Comparison of ENCODE assay signal across 8 cellular contexts in genomic region chr3:117407317-117407716, GRCh38.
A peak's percentile ranks its signal among the peaks of the same experiment; 100 is the strongest.
DNase-seq lines count a peak whose midpoint lies in the region; ATAC-seq and TF ChIP-seq lines count a peak whose summit lies in the region.

No MANE protein-coding gene starts in this region.

- H3K9ac ChIP-seq in Loucy (ENCODE audit: low read depth, low read length, poor library complexity, severe bottlenecking), result no peak overlapping the region

- CTCF ChIA-PET in Calu3 (lab: Charles Lee), result no interaction called here
- CTCF ChIA-PET in CD4-positive, alpha-beta T cell (lab: Charles Lee), result no interaction called here

- no peaks in the 10 kb centered on the region for H3K36me3 Mint-ChIP-seq in Calu3 (ENCODE audit: insufficient read depth, unreplicated experiment)
- no peaks in the 10 kb centered on the region for H3K36me3 Mint-ChIP-seq in CD4-positive, alpha-beta T cell (ENCODE audit: low read depth)

- H3K27me3 Mint-ChIP-seq in Calu3 (ENCODE audit: unreplicated experiment), result no peaks in the 10 kb centered on the region
- H3K27me3 Mint-ChIP-seq in CD4-positive, alpha-beta T cell, result no peaks in the 10 kb centered on the region

- H3K4me3 Mint-ChIP-seq in Calu3 (ENCODE audit: low read depth, unreplicated experiment), result no peak overlapping the region
- no peak overlapping the region for H3K4me3 Mint-ChIP-seq in CD4-positive, alpha-beta T cell

- H3K4me1 Mint-ChIP-seq in Calu3 (ENCODE audit: low read depth, unreplicated experiment), result peaks cover 16% of the 10 kb centered on the region
- no peaks in the 10 kb centered on the region for H3K4me1 Mint-ChIP-seq in CD4-positive, alpha-beta T cell (ENCODE audit: low read depth)

- peak; percentile 21 for TF ChIP-seq CTCF in Calu3 (IDR thresholded peaks at IDR 0.05; ENCODE audit: unreplicated experiment)
- TF ChIP-seq CTCF in Loucy (conservative IDR thresholded peaks at IDR 0.05; ENCODE audit: low read length), result peak; percentile 36
- TF ChIP-seq CTCF in tibial nerve (IDR thresholded peaks at IDR 0.05), result no peak
- TF ChIP-seq CTCF in CD4-positive, alpha-beta T cell (IDR thresholded peaks at IDR 0.05), result no peak

- H3K36me3 ChIP-seq in Loucy (ENCODE audit: insufficient read depth, low read length), result no peaks in the 10 kb centered on the region
- H3K36me3 ChIP-seq in tibial nerve, result no peaks in the 10 kb centered on the region

- no peak overlapping the region for H3K4me2 ChIP-seq in Loucy (ENCODE audit: low read depth, low read length, poor library complexity, severe bottlenecking)

- BruUV-seq in Calu3 (replicated peaks; lab: Mats Ljungman, UMichigan), result no TSS peak

- H3K9me2 ChIP-seq in Loucy (replicated peaks; ENCODE audit: low read depth, low read length), result no peaks in the 10 kb centered on the region

- no peak overlapping the region for H2AFZ ChIP-seq in Loucy (ENCODE audit: low read length)

- POLR2A ChIA-PET in CD4-positive, alpha-beta T cell (lab: Charles Lee), result no interaction called here

- TF ChIP-seq POLR2A in tibial nerve (IDR thresholded peaks at IDR 0.05), result no peak

- H3K9me3 Mint-ChIP-seq in Calu3 (ENCODE audit: low read depth, unreplicated experiment), result no peaks in the 10 kb centered on the region
- H3K9me3 Mint-ChIP-seq in CD4-positive, alpha-beta T cell, result no peaks in the 10 kb centered on the region

- no peak overlapping the region for H3K4me3 ChIP-seq in Loucy (ENCODE audit: low read length, poor library complexity, severe bottlenecking)
- no peak overlapping the region for H3K4me3 ChIP-seq in tibial nerve

- no peak overlapping the region for H3K27ac Mint-ChIP-seq in Calu3 (ENCODE audit: unreplicated experiment)
- H3K27ac Mint-ChIP-seq in CD4-positive, alpha-beta T cell, result no peak overlapping the region

- H3K79me2 ChIP-seq in Loucy (ENCODE audit: insufficient read depth, low read length), result no peaks in the 10 kb centered on the region

- H4K20me1 ChIP-seq in Loucy (ENCODE audit: insufficient read depth, low read length, poor library complexity, severe bottlenecking), result no peaks in the 10 kb centered on the region

- no peak for TF ChIP-seq EP300 in tibial nerve (IDR thresholded peaks at IDR 0.05)

- H3F3A ChIP-seq in Loucy (ENCODE audit: low read depth), result no peaks in the 10 kb centered on the region

- DNase-seq in Calu3 (peak; percentile 30), epithelial cell of prostate (ENCODE audit: low read depth, low spot score) (peak; percentile 1), tibial nerve (ENCODE audit: low spot score in 2 of 2) (no peak)
- no peak for DNase-seq in CD4-positive, alpha-beta T cell
- DNase-seq in stimulated activated CD4-positive, alpha-beta T cell treated with anti-CD3 and anti-CD28 coated beads, Interleukin-1b, Interleukin-23, amount 100 ng/mL, for 48 hours, result no peak

- intact Hi-C loops in Calu3 (cut with micrococcal nuclease; ENCODE audit: unreplicated experiment), result no loop called here
- intact Hi-C loops in CD4-positive, alpha-beta T cell (cut with DNase I, micrococcal nuclease), result no loop called here

- no peaks in the 10 kb centered on the region for H3K27me3 ChIP-seq in Loucy (ENCODE audit: insufficient read depth, low read length, poor library complexity, severe bottlenecking)
- H3K27me3 ChIP-seq in tibial nerve, result no peaks in the 10 kb centered on the region
- H3K27me3 ChIP-seq in CD4-positive, alpha-beta T cell (ENCODE audit: control insufficient read depth, insufficient read depth, low read length), result no peaks in the 10 kb centered on the region

- H3K9me3 ChIP-seq in Loucy (ENCODE audit: insufficient read depth, low read depth, low read length), result no peaks in the 10 kb centered on the region
- no peaks in the 10 kb centered on the region for H3K9me3 ChIP-seq in tibial nerve
- H3K9me3 ChIP-seq in CD4-positive, alpha-beta T cell (ENCODE audit: control insufficient read depth, low read length), result no peaks in the 10 kb centered on the region

- ATAC-seq in GM21447 (IDR thresholded peaks at IDR 0.05; ENCODE audit: unreplicated experiment), result peak; percentile 74
- ATAC-seq in activated CD4-positive, CD25-positive, alpha-beta regulatory T cell treated with anti-CD3 and anti-CD28 coated beads, Interleukin-2, amount 50 U/mL, for 24 hours, result no peak
- ATAC-seq in CD4-positive, alpha-beta T cell (ENCODE audit: poor library complexity), result no peak

- H3K4me1 ChIP-seq in Loucy (ENCODE audit: insufficient read depth, low read length, poor library complexity, severe bottlenecking) (no peaks in the 10 kb centered on the region), tibial nerve (peaks cover 0 to 10% (median 0%) of the 10 kb centered on the region in 4 donors)

- no peak overlapping the region for H3K27ac ChIP-seq in epithelial cell of prostate
- H3K27ac ChIP-seq in tibial nerve, result no peak overlapping the region
- no peak overlapping the region for H3K27ac ChIP-seq in CD4-positive, alpha-beta T cell (ENCODE audit: low read depth, low read length)

Comparison
In these comparisons a context has a peak if more than half of its experiments do, and no peak if none do; other contexts are left out.
1. DNase-seq: peak in Calu3 (single experiment) and epithelial cell of prostate (single experiment); none in tibial nerve (0 of 2), CD4-positive, alpha-beta T cell (0 of 10) and stimulated activated CD4-positive, alpha-beta T cell treated with anti-CD3 and anti-CD28 coated beads, Interleukin-1b, Interleukin-23, amount 100 ng/mL, for 48 hours (single experiment).
2. CTCF ChIP-seq: peak in Calu3 (single experiment) and Loucy (single experiment); none in tibial nerve (0 of 5) and CD4-positive, alpha-beta T cell (single experiment).